ENCODE assay signal across 8 cellular contexts in genomic region chr14:60657609-60657983, GRCh38. TPM values are rescaled to one million over a fixed set of nuclear protein-coding genes. Genes with fewer than 3 reads are reported as not detected.
DNase-seq lines count a peak whose midpoint lies in the region; ATAC-seq and TF ChIP-seq lines count a peak whose summit lies in the region.

No MANE protein-coding gene starts in this region.

- H3K36me3 ChIP-seq in SK-N-SH (replicated peaks in 1 of 2; ENCODE audit: control insufficient read depth in 1 of 2, insufficient read depth in 2 of 2, low read length in 1 of 2) (no peaks in the 10 kb centered on the region), stomach smooth muscle (ENCODE audit: control insufficient read depth in 2 of 2, insufficient read depth in 2 of 2, low read length in 2 of 2) (no peaks in the 10 kb centered on the region)

- peak overlapping the region; percentile 89 for H2AFZ ChIP-seq in SK-N-SH (ENCODE audit: low read depth)

- CTCF ChIA-PET in SK-N-SH (lab: Yijun Ruan, JAX), result interaction anchor here (0.8 to 2.7 kb wide), 6 partner anchors 11 to 594 kb away, joined by 3 to 7 read pairs (median 4); no protein-coding TSS in a partner anchor

- POLR2A ChIA-PET in SK-N-SH (lab: Yijun Ruan, JAX), result no interaction called here

- H3K4me3 ChIP-seq in SK-N-SH (ENCODE audit: low read depth in 2 of 2, low read length in 1 of 2), result peak overlapping the region; percentile 59 to 61
- peak overlapping the region; percentile 75 for H3K4me3 ChIP-seq in iPS-18c (ENCODE audit: insufficient read depth, low read depth, low read length)
- peak overlapping the region; percentile 66 to 74 for H3K4me3 ChIP-seq in stomach smooth muscle (ENCODE audit: low read length in 2 of 2)

- peak overlapping the region; percentile 81 for H3K9ac ChIP-seq in SK-N-SH
- H3K9ac ChIP-seq in stomach smooth muscle (ENCODE audit: low read length in 2 of 2), result peak overlapping the region in 1 of 2 donors; percentile 17

- no peaks in the 10 kb centered on the region for H4K20me1 ChIP-seq in SK-N-SH (ENCODE audit: insufficient read depth)

- no peak for TF ChIP-seq EP300 in SK-N-SH (IDR thresholded peaks at IDR 0.05; ENCODE audit: borderline replicate concordance in 1 of 2, low read depth in 1 of 2, low read length in 1 of 2)

- peaks cover 7% of the 10 kb centered on the region for H3F3A ChIP-seq in SK-N-SH (replicated peaks; ENCODE audit: insufficient read depth)

- peaks cover 18% of the 10 kb centered on the region for H3K79me2 ChIP-seq in SK-N-SH (ENCODE audit: insufficient read depth)

- peak overlapping the region; percentile 86 for H3K4me2 ChIP-seq in SK-N-SH

- no peak for ATAC-seq in SK-N-SH treated with all-trans-retinoic acid at 6 μM for 48 hours

- WGBS in SK-N-SH (ENCODE audit: low lambda C conversion rate), result 23% methylated on average over 21 of the region's 26 CpGs

- DNase-seq in SK-N-SH, result no peak
- DNase-seq in NCI-H1694 treated with DMSO at 0.1 percent for 48 hours (lab: John Stamatoyannopoulos, UW), result no peak
- no peak for DNase-seq in middle frontal gyrus (ENCODE audit: extremely low spot score, low spot score)
- DNase-seq in effector CD4-positive, alpha-beta T cell, result no peak

- H3K27me3 ChIP-seq in SK-N-SH (ENCODE audit: insufficient read depth) (no peaks in the 10 kb centered on the region), stomach smooth muscle (ENCODE audit: control insufficient read depth in 1 of 2, insufficient read depth in 2 of 2, low read length in 2 of 2) (peaks cover 53 to 68% of the 10 kb centered on the region in 2 donors)

- H3K4me1 ChIP-seq in SK-N-SH (ENCODE audit: control insufficient read depth in 1 of 2, insufficient read depth in 2 of 2, low read depth in 1 of 2, low read length in 1 of 2) (peaks cover 16 to 18% of the 10 kb centered on the region in 2 experiments), stomach smooth muscle (ENCODE audit: control insufficient read depth, insufficient read depth, low read length) (peaks cover 23% of the 10 kb centered on the region)

- H3K27ac ChIP-seq in SK-N-SH (ENCODE audit: low read depth in 2 of 2, low read length in 1 of 2), result peak overlapping the region; percentile 56 to 87; a peak in 3 of 4 replicates
- peak overlapping the region; percentile 73 for H3K27ac ChIP-seq in VCaP
- H3K27ac ChIP-seq in stomach smooth muscle (ENCODE audit: low read length), result no peak overlapping the region

- no peaks in the 10 kb centered on the region for H3K9me2 ChIP-seq in SK-N-SH

- H3K9me3 ChIP-seq in SK-N-SH, result no peaks in the 10 kb centered on the region
- H3K9me3 ChIP-seq in iPS-18c (ENCODE audit: control insufficient read depth, insufficient read depth, low read length), result no peaks in the 10 kb centered on the region
- no peaks in the 10 kb centered on the region for H3K9me3 ChIP-seq in stomach smooth muscle (ENCODE audit: control insufficient read depth in 2 of 2, low read length in 2 of 2)

- TF ChIP-seq RAD21 in SK-N-SH (IDR thresholded peaks at IDR 0.05; ENCODE audit: low read length), result no peak

- TF ChIP-seq CTCF in SK-N-SH (IDR thresholded peaks at IDR 0.05) (no peak), VCaP (conservative IDR thresholded peaks at IDR 0.05) (no peak)

TF ChIP-seq in SK-N-SH, 30 proteins besides CTCF, POLR2A, EP300 and RAD21:
- TF ChIP-seq ELF1 (IDR thresholded peaks at IDR 0.05) (0 out of 2 replicates have a peak, but pooled peaks have one; percentile 1), JUND (IDR thresholded peaks at IDR 0.05) (no peak)

TF ChIP-seq in SK-N-SH treated with all-trans-retinoic acid at 6 μM for 48 hours, 23 proteins besides CTCF, POLR2A, EP300 and RAD21:
- TF ChIP-seq PATZ1 (CRISPR knock-in tag; IDR thresholded peaks at IDR 0.05; ENCODE audit: borderline replicate concordance) (no peak), RARB (CRISPR knock-in tag; IDR thresholded peaks at IDR 0.05) (no peak), CREB5 (CRISPR knock-in tag; IDR thresholded peaks at IDR 0.05; ENCODE audit: low read depth) (no peak), OSR1 (CRISPR knock-in tag; IDR thresholded peaks at IDR 0.05) (no peak), TCF4 (CRISPR knock-in tag; IDR thresholded peaks at IDR 0.05; ENCODE audit: borderline replicate concordance) (no peak), ZFP3 (CRISPR knock-in tag; IDR thresholded peaks at IDR 0.05) (no peak), CSDC2 (CRISPR knock-in tag; IDR thresholded peaks at IDR 0.05) (no peak), ESRRG (CRISPR knock-in tag; IDR thresholded peaks at IDR 0.05) (no peak), BACH2 (CRISPR knock-in tag; IDR thresholded peaks at IDR 0.05; ENCODE audit: borderline replicate concordance) (no peak), CSRNP3 (CRISPR knock-in tag; IDR thresholded peaks at IDR 0.05) (no peak), ZC3H10 (CRISPR knock-in tag; IDR thresholded peaks at IDR 0.05) (no peak), ZNF70 (CRISPR knock-in tag; IDR thresholded peaks at IDR 0.05) (no peak)

RNA-seq across cellular contexts. Expression of gene SIX1, which starts 8.3 kb away (rescaled TPM):
- polyA plus RNA-seq in SK-N-SH (2012; rRNA removed), result 31.2 and 52.1 TPM in 2 replicates
- 34.8 and 43.7 TPM in 2 replicates for polyA plus RNA-seq in SK-N-SH (2012; cell fraction: cytosol; rRNA removed)
- 42.7 and 45.1 TPM in 2 replicates for polyA plus RNA-seq in SK-N-SH (2012; cell fraction: nucleus; rRNA removed)
